ENCODE assay signal across 8 cellular contexts in genomic region chr3:81339040-81339845, GRCh38.
DNase-seq lines count a peak whose midpoint lies in the region; ATAC-seq, FAIRE-seq and TF ChIP-seq lines count a peak whose summit lies in the region.

No MANE protein-coding gene starts in this region.

- intact Hi-C loops in esophagus muscularis mucosa (cut with DNase I) = no loop called here
- intact Hi-C loops in CD4-positive, alpha-beta memory T cell (cut with micrococcal nuclease) = no loop called here

- no peak overlapping the region for H3K4me3 ChIP-seq in AG04450 (ENCODE audit: low read depth, low read length)
- no peak overlapping the region for H3K4me3 ChIP-seq in kidney epithelial cell (ENCODE audit: low read depth, low read length)
- H3K4me3 ChIP-seq in esophagus muscularis mucosa = no peak overlapping the region
- no peak overlapping the region for H3K4me3 ChIP-seq in CD4-positive, alpha-beta memory T cell (ENCODE audit: low read length in 2 of 2)

- DNase-seq in AG04450 (ENCODE audit: low read depth, low spot score) (no peak), RCC 7860 (ENCODE audit: low spot score) (peak; percentile 35), kidney epithelial cell (ENCODE audit: low read depth) (no peak), GM19240 (ENCODE audit: insufficient read length, low spot score) (no peak), esophagus muscularis mucosa (ENCODE audit: extremely low spot score) (no peak)
- DNase-seq in CD4-positive, alpha-beta memory T cell = no peak

- peak; percentile 94 for ATAC-seq in GM18870 (IDR thresholded peaks at IDR 0.05; ENCODE audit: unreplicated experiment)
- peak; percentile 64 for ATAC-seq in HG03045 (IDR thresholded peaks at IDR 0.05; ENCODE audit: unreplicated experiment)

- FAIRE-seq in RCC 7860 (lab: Jason Lieb, UNC) = peak; percentile 69

- H3K27ac Mint-ChIP-seq in CD4-positive, alpha-beta memory T cell = no peak overlapping the region

- H3K9me3 Mint-ChIP-seq in CD4-positive, alpha-beta memory T cell = peaks cover 0 to 5% (median 0%) of the 10 kb centered on the region in 8 donors

- peak; percentile 54 for TF ChIP-seq CTCF in AG04450 (IDR thresholded peaks at IDR 0.05; ENCODE audit: low read depth, low read length)
- TF ChIP-seq CTCF in kidney epithelial cell (IDR thresholded peaks at IDR 0.05; ENCODE audit: insufficient read depth, low read length, poor library complexity, severe bottlenecking) = peak; percentile 57
- peak in 1 of 3 experiments; percentile 28 for TF ChIP-seq CTCF in esophagus muscularis mucosa (IDR thresholded peaks at IDR 0.05)

- H3K4me1 ChIP-seq in esophagus muscularis mucosa = no peaks in the 10 kb centered on the region
- no peaks in the 10 kb centered on the region for H3K4me1 ChIP-seq in CD4-positive, alpha-beta memory T cell (ENCODE audit: insufficient read depth, low read length)

- H3K36me3 ChIP-seq in kidney epithelial cell (ENCODE audit: control insufficient read depth, insufficient read depth, low read length) = no peaks in the 10 kb centered on the region
- H3K36me3 ChIP-seq in esophagus muscularis mucosa = no peaks in the 10 kb centered on the region
- no peaks in the 10 kb centered on the region for H3K36me3 ChIP-seq in CD4-positive, alpha-beta memory T cell (ENCODE audit: insufficient read depth, low read length)

- H3K9me3 ChIP-seq in AG04450 (ENCODE audit: control insufficient read depth, insufficient read depth, low read length) (no peaks in the 10 kb centered on the region), esophagus muscularis mucosa (no peaks in the 10 kb centered on the region)
- no peaks in the 10 kb centered on the region for H3K9me3 ChIP-seq in CD4-positive, alpha-beta memory T cell (ENCODE audit: control insufficient read depth in 1 of 2, low read length in 2 of 2)

- H3K4me1 Mint-ChIP-seq in CD4-positive, alpha-beta memory T cell = no peaks in the 10 kb centered on the region

- H3K36me3 Mint-ChIP-seq in CD4-positive, alpha-beta memory T cell = no peaks in the 10 kb centered on the region

- POLR2A ChIA-PET in AG04450 (lab: Yijun Ruan, JAX) = no interaction called here
- POLR2A ChIA-PET in CD4-positive, alpha-beta memory T cell (lab: Charles Lee; ENCODE audit: partially characterized antibody) = no interaction called here

- no peak for TF ChIP-seq POLR2A in esophagus muscularis mucosa (IDR thresholded peaks at IDR 0.05; ENCODE audit: low read depth)

- H3K27me3 Mint-ChIP-seq in CD4-positive, alpha-beta memory T cell = no peaks in the 10 kb centered on the region

- H3K27ac ChIP-seq in AG04450 (ENCODE audit: low read depth, low read length) (no peak overlapping the region), esophagus muscularis mucosa (replicated peaks in 1 of 4) (no peak overlapping the region)
- H3K27ac ChIP-seq in CD4-positive, alpha-beta memory T cell (ENCODE audit: low read depth, low read length) = no peak overlapping the region

- 89% methylated on average over 1 of the region's 1 CpG for WGBS in esophagus muscularis mucosa

- H3K27me3 ChIP-seq in AG04450 (ENCODE audit: control insufficient read depth, insufficient read depth, low read length) (no peaks in the 10 kb centered on the region), kidney epithelial cell (ENCODE audit: control insufficient read depth, insufficient read depth, low read length) (no peaks in the 10 kb centered on the region), esophagus muscularis mucosa (no peaks in the 10 kb centered on the region)
- H3K27me3 ChIP-seq in CD4-positive, alpha-beta memory T cell (ENCODE audit: insufficient read depth, low read length) = no peaks in the 10 kb centered on the region

- TF ChIP-seq EP300 in esophagus muscularis mucosa (IDR thresholded peaks at IDR 0.05) = no peak

- H3K4me3 Mint-ChIP-seq in CD4-positive, alpha-beta memory T cell = no peak overlapping the region

- CTCF ChIA-PET in AG04450 (lab: Charles Lee) = interaction anchor here (0.7 to 3.8 kb wide), 4 partner anchors 14 to 1817 kb away, joined by 3 to 17 read pairs (median 5); no protein-coding TSS in a partner anchor
- CTCF ChIA-PET in CD4-positive, alpha-beta memory T cell (lab: Charles Lee; ENCODE audit: partially characterized antibody) = no interaction called here
